20 cellular contexts compared by ENCODE assay signal in the genomic region with DNA sequence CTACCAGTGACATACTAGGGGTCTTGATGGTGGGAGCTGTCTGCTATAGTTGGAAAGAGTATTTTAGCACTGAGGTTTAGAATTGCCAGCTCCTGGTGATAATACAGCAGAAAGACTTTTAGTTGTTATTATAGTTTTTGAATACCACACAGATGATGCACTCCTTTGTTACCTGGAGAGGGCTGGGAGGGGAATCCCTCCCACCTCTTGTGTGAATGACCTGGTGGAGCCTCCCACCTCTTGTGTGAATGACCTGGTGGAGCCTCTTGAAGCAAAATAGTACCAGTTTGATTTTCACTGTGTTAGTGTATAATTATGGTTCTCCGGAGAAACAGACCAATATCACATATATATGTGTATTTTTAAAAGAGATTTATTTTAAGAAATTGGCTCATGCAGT. TPM values are rescaled to one million over a fixed set of nuclear protein-coding genes. Genes with fewer than 3 reads are reported as not detected.
DNase-seq lines count a peak whose midpoint lies in the region; ATAC-seq and TF ChIP-seq lines count a peak whose summit lies in the region.
"Had no signal": no experiment of that assay in that cellular context is flagged by ENCODE, and none has a peak within 500 bp of the region (broad histone marks: within the 10 kb centered on the region; RNA-seq: fewer than 3 reads in every experiment).

No MANE protein-coding gene starts in this region.

- no peak for TF ChIP-seq CTCF in IMR-90 (conservative IDR thresholded peaks at IDR 0.05; ENCODE audit: low read depth, low read length)
- TF ChIP-seq CTCF in MCF 10A (IDR thresholded peaks at IDR 0.05; ENCODE audit: unreplicated experiment): no peak
- TF ChIP-seq CTCF in thyroid gland (IDR thresholded peaks at IDR 0.05): no peak
- no peak for TF ChIP-seq CTCF in foreskin fibroblast (IDR thresholded peaks at IDR 0.05; ENCODE audit: low read depth, low read length)

- CTCF ChIA-PET in IMR-90 (lab: Yijun Ruan, JAX) (no interaction called here), MCF 10A (lab: Yijun Ruan, JAX) (interaction anchor here (0.6 to 1.7 kb wide), 5 partner anchors 14 to 1028 kb away, joined by 3 to 7 read pairs (median 4); no protein-coding TSS in a partner anchor)

- H3K18ac ChIP-seq in IMR-90 (ENCODE audit: low read depth, low read length): no peak overlapping the region

- POLR2A ChIA-PET in IMR-90 (lab: Charles Lee; ENCODE audit: unreplicated experiment) (no interaction called here), MCF 10A (lab: Yijun Ruan, JAX) (interaction anchor here (0.7 to 2.5 kb wide), 3 partner anchors 11 to 682 kb away, joined by 3 to 8 read pairs (median 3); no protein-coding TSS in a partner anchor)

- dilution Hi-C loops in IMR-90 (cut with HindIII; ENCODE audit: low sequenced_read_pairs, unreplicated experiment): no loop called here

- TF ChIP-seq POLR2A in IMR-90 (IDR thresholded peaks at IDR 0.05; ENCODE audit: low read depth, low read length) (no peak), thyroid gland (IDR thresholded peaks at IDR 0.05) (no peak)

- no peak overlapping the region for H3K4me3 Mint-ChIP-seq in MCF 10A (ENCODE audit: unreplicated experiment)
- H3K4me3 Mint-ChIP-seq: activated CD8-positive, alpha-beta T cell treated with anti-CD3 and anti-CD28 coated beads for 36 hours; activated naive CD4-positive, alpha-beta T cell treated with anti-CD3 and anti-CD28 coated beads for 36 hours; stimulated activated naive CD8-positive, alpha-beta T cell treated with anti-CD3 and anti-CD28 coated beads, Interleukin-15, amount 100 ng/mL, for 72 hours had no signal

- H3K27ac Mint-ChIP-seq in MCF 10A (ENCODE audit: low read depth, unreplicated experiment): peak overlapping the region; percentile 10
- H3K27ac Mint-ChIP-seq: activated CD8-positive, alpha-beta T cell treated with anti-CD3 and anti-CD28 coated beads for 36 hours; activated naive CD4-positive, alpha-beta T cell treated with anti-CD3 and anti-CD28 coated beads for 36 hours; CD4-positive, alpha-beta T cell had no signal

- BruUV-seq in IMR-90 (replicated peaks; lab: Mats Ljungman, UMichigan) (no TSS peak), MCF 10A (replicated peaks; lab: Mats Ljungman, UMichigan) (no TSS peak)

- in situ Hi-C loops in IMR-90 (cut with MboI; ENCODE audit: low sequenced_read_pairs): no loop called here

- H3K36me3 ChIP-seq in IMR-90 (ENCODE audit: control insufficient read depth, insufficient read depth, low read length) (no peaks in the 10 kb centered on the region), thyroid gland (no peaks in the 10 kb centered on the region)
- H3K36me3 ChIP-seq: MG63, spleen had no signal

- H3K4me1 ChIP-seq in IMR-90 (ENCODE audit: control insufficient read depth, insufficient read depth, low read length): peaks cover 6% of the 10 kb centered on the region; the same call in 1 of the 2 replicates
- peaks cover 19 to 35% of the 10 kb centered on the region in 2 donors for H3K4me1 ChIP-seq in thyroid gland

- H3K9me3 Mint-ChIP-seq in MCF 10A (ENCODE audit: unreplicated experiment): no peaks in the 10 kb centered on the region
- H3K9me3 Mint-ChIP-seq: activated CD8-positive, alpha-beta T cell treated with anti-CD3 and anti-CD28 coated beads for 36 hours; activated naive CD4-positive, alpha-beta T cell treated with anti-CD3 and anti-CD28 coated beads for 36 hours; CD4-positive, alpha-beta T cell had no signal

- H3K4me2 ChIP-seq in IMR-90 (ENCODE audit: low read depth, low read length): no peak overlapping the region

- no peak for TF ChIP-seq RAD21 in IMR-90 (IDR thresholded peaks at IDR 0.05; ENCODE audit: low read length)

- no peak overlapping the region for H2AK5ac ChIP-seq in IMR-90 (ENCODE audit: low read depth, low read length)

- H3K36me3 Mint-ChIP-seq in MCF 10A (ENCODE audit: insufficient read depth, unreplicated experiment): no peaks in the 10 kb centered on the region

- peak overlapping the region; percentile 40 for H2BK5ac ChIP-seq in IMR-90 (ENCODE audit: low read depth, low read length, poor library complexity, severe bottlenecking)

- no CpG with 5 or more reads among the region's 1 CpG for WGBS in IMR-90 (ENCODE audit: extremely low coverage in 2 of 2, insufficient read length in 1 of 2), 2 experiments
- 76 to 77% methylated on average over 1 of the region's 1 CpG for WGBS in thyroid gland, 2 donors

- no peak overlapping the region for H2BK20ac ChIP-seq in IMR-90 (ENCODE audit: low read depth, low read length)

- H3K27me3 Mint-ChIP-seq in MCF 10A (ENCODE audit: insufficient read depth, unreplicated experiment): no peaks in the 10 kb centered on the region
- H3K27me3 Mint-ChIP-seq: activated CD8-positive, alpha-beta T cell treated with anti-CD3 and anti-CD28 coated beads for 36 hours; CD4-positive, alpha-beta T cell; stimulated activated naive CD8-positive, alpha-beta T cell treated with anti-CD3 and anti-CD28 coated beads, Interleukin-15, amount 100 ng/mL, for 72 hours had no signal

- H3K4me3 ChIP-seq in IMR-90 (ENCODE audit: insufficient read depth, low read depth, low read length) (no peak overlapping the region), thyroid gland (replicated peaks in 1 of 3) (no peak overlapping the region), foreskin fibroblast (ENCODE audit: low read depth in 1 of 2, low read length in 2 of 2) (no peak overlapping the region)
- H3K4me3 ChIP-seq: MG63, psoas muscle, spleen had no signal

- intact Hi-C loops in IMR-90 (cut with micrococcal nuclease): loop anchor here (5.0 kb wide), 2 partner anchors 109 to 189 kb away; no protein-coding TSS in a partner anchor
- intact Hi-C loops in MCF 10A (cut with micrococcal nuclease): loop anchor here (5.0 to 10.0 kb wide), 2 partner anchors 174 to 437 kb away; no protein-coding TSS in a partner anchor
- intact Hi-C loops in thyroid gland (cut with DNase I): no loop called here

- no peak overlapping the region for H4K91ac ChIP-seq in IMR-90 (ENCODE audit: insufficient read depth, low read depth, low read length)

- H3K79me1 ChIP-seq in IMR-90 (ENCODE audit: low read depth in 1 of 2, low read length in 2 of 2): peaks cover 18 to 31% of the 10 kb centered on the region in 2 experiments

- no peak overlapping the region for H3K4ac ChIP-seq in IMR-90 (ENCODE audit: low read depth, low read length)

- no peak overlapping the region for H2BK120ac ChIP-seq in IMR-90 (ENCODE audit: low read depth, low read length)

- H3K23ac ChIP-seq in IMR-90 (ENCODE audit: low read depth, low read length): no peak overlapping the region

- no peaks in the 10 kb centered on the region for H4K20me1 ChIP-seq in IMR-90 (ENCODE audit: insufficient read depth, low read length)

- H3K9me1 ChIP-seq in IMR-90 (ENCODE audit: insufficient read depth, low read length): peaks cover 8% of the 10 kb centered on the region

- DNase-seq in IMR-90 (no peak), MCF 10A (ENCODE audit: unreplicated experiment) (no peak), kidney tubule cell (ENCODE audit: low spot score) (peak; percentile 57), thyroid gland (peak; percentile 56 to 60), mucosa of gallbladder (ENCODE audit: low spot score) (no peak), NCI-H1694 treated with DMSO at 0.1 percent for 48 hours (lab: John Stamatoyannopoulos, UW) (no peak), foreskin fibroblast (no peak)
- DNase-seq: activated CD4-positive, CD25-positive, alpha-beta regulatory T cell; activated CD8-positive, alpha-beta T cell treated with anti-CD3 and anti-CD28 coated beads for 36 hours; activated naive CD4-positive, alpha-beta T cell treated with anti-CD3 and anti-CD28 coated beads for 36 hours; CD4-positive, alpha-beta T cell; DMS153; effector CD8-positive, alpha-beta T cell; NCI-H146; NK-92 treated with Interleukin-12 subunit alpha and Interleukin-12 subunit beta, amount 100 ng/mL, for 24 hours; psoas muscle; spleen; stimulated activated CD4-positive, alpha-beta T cell treated with anti-CD3 and anti-CD28 coated beads, Interleukin-4, amount 100 ng/mL, for 24 hours; stimulated activated naive CD8-positive, alpha-beta T cell treated with anti-CD3 and anti-CD28 coated beads, Interleukin-15, amount 100 ng/mL, for 72 hours had no signal

- H4K5ac ChIP-seq in IMR-90 (ENCODE audit: low read depth, low read length): no peak overlapping the region

- H3K9ac ChIP-seq in IMR-90 (ENCODE audit: low read depth, low read length): no peak overlapping the region

- H2BK15ac ChIP-seq in IMR-90 (ENCODE audit: low read depth, low read length): no peak overlapping the region

- H3K9me3 ChIP-seq in IMR-90 (ENCODE audit: control insufficient read depth, insufficient read depth, low read length) (no peaks in the 10 kb centered on the region), thyroid gland (no peaks in the 10 kb centered on the region)
- H3K9me3 ChIP-seq: psoas muscle, spleen had no signal

- H4K8ac ChIP-seq in IMR-90 (ENCODE audit: low read depth in 2 of 2, low read length in 2 of 2): no peak overlapping the region; a peak in 1 of 4 replicates

- no peak overlapping the region for H3K56ac ChIP-seq in IMR-90 (ENCODE audit: extremely low read depth, insufficient read depth, low read length)

- ATAC-seq in IMR-90 (ENCODE audit: low read depth): no peak
- ATAC-seq: activated CD8-positive, alpha-beta T cell treated with anti-CD3 and anti-CD28 coated beads for 36 hours; stimulated activated naive CD8-positive, alpha-beta T cell treated with anti-CD3 and anti-CD28 coated beads, Interleukin-15, amount 100 ng/mL, for 72 hours had no signal

- no peak overlapping the region for H2AK9ac ChIP-seq in IMR-90 (replicated peaks; ENCODE audit: low read depth, low read length, poor library complexity)

- H3K27me3 ChIP-seq in IMR-90 (ENCODE audit: control insufficient read depth, insufficient read depth, low read length): no peaks in the 10 kb centered on the region
- H3K27me3 ChIP-seq in thyroid gland: no peaks in the 10 kb centered on the region
- H3K27me3 ChIP-seq: MG63, spleen had no signal

- H3K4me1 Mint-ChIP-seq in MCF 10A (ENCODE audit: insufficient read depth, unreplicated experiment): peaks cover 38% of the 10 kb centered on the region

- H3K27ac ChIP-seq in IMR-90 (ENCODE audit: insufficient read depth, low read length) (no peak overlapping the region), thyroid gland (peak overlapping the region in 2 of 3 donors; percentile 59 to 66)
- H3K27ac ChIP-seq: psoas muscle, spleen had no signal

- H3K14ac ChIP-seq in IMR-90 (replicated peaks; ENCODE audit: low read depth, low read length): no peak overlapping the region

- H2AFZ ChIP-seq in IMR-90 (replicated peaks; ENCODE audit: low read length, poor library complexity): no peak overlapping the region

TF ChIP-seq in IMR-90, 13 proteins besides CTCF, POLR2A, EP300 and RAD21 (continues in another document):
- no peak for TF ChIP-seq BHLHE40 (IDR thresholded peaks at IDR 0.05; ENCODE audit: low read depth, low read length)
- TF ChIP-seq MXI1 (IDR thresholded peaks at IDR 0.05; ENCODE audit: borderline replicate concordance, low read depth, low read length): no peak
- TF ChIP-seq CHD1 (IDR thresholded peaks at IDR 0.05; ENCODE audit: low read depth, low read length): no peak
- no peak for TF ChIP-seq SMC3 (IDR thresholded peaks at IDR 0.05; ENCODE audit: low read depth, low read length)

RNA-seq across cellular contexts. Expression of gene DISP1, which starts 3.3 kb away (rescaled TPM):
- 4.7 and 5.2 TPM in 2 replicates for total RNA-seq in IMR-90 (2012; rRNA removed)
- polyA plus RNA-seq in IMR-90 (2012; rRNA removed): 3.3 TPM in 2 replicates
- 1.6 and 2.2 TPM in 2 replicates for polyA plus RNA-seq in IMR-90 (2012; cell fraction: cytosol; rRNA removed)
- 5.1 and 7.6 TPM in 2 replicates for polyA plus RNA-seq in IMR-90 (2012; cell fraction: nucleus; rRNA removed; ENCODE audit: low replicate concordance)
- total RNA-seq in MCF 10A (2022): 6.7 and 7.6 TPM in 2 replicates
- total RNA-seq in thyroid gland: 10 to 100 TPM; 11.5 to 21.4 (median 15.9) TPM
- total RNA-seq in mucosa of gallbladder: 27.4 TPM

Comparison
In these comparisons a context has a peak if more than half of its experiments do, and no peak if none do; other contexts are left out.
1. DNase-seq: peak in kidney tubule cell (single experiment) and thyroid gland (2 of 2); none in IMR-90 (single experiment), MCF 10A (single experiment), mucosa of gallbladder (single experiment), NCI-H1694 treated with DMSO at 0.1 percent for 48 hours (single experiment) and foreskin fibroblast (0 of 2).